ENCODE assay signal across 23 cellular contexts in genomic region chr12:95703986-95704385, GRCh38.
DNase-seq lines count a peak whose midpoint lies in the region; ATAC-seq, FAIRE-seq and TF ChIP-seq lines count a peak whose summit lies in the region.
"Had no signal": no experiment of that assay in that cellular context is flagged by ENCODE, and none has a peak within 500 bp of the region (broad histone marks: within the 10 kb centered on the region; RNA-seq: fewer than 3 reads in every experiment).

No MANE protein-coding gene starts in this region.

- no peak overlapping the region for H3K4me3 Mint-ChIP-seq in activated naive CD8-positive, alpha-beta T cell treated with anti-CD3 and anti-CD28 coated beads for 36 hours
- H3K4me3 Mint-ChIP-seq: B cell; CD4-positive, alpha-beta T cell; CD8-positive, alpha-beta T cell had no signal

- no peak for FAIRE-seq in HepG2 (lab: Jason Lieb, UNC)
- FAIRE-seq: A549, D721Med, G401.6, GM12891, GM19239 had no signal

- DNase-seq in heart left ventricle (no peak), Right ventricle myocardium inferior (ENCODE audit: missing footprints) (no peak), HepG2 (ENCODE audit: low spot score) (no peak), right lobe of liver (no peak), osteoblast (ENCODE audit: insufficient read length, low spot score, missing footprints) (peak; percentile 17), NCI-H1092 (lab: John Stamatoyannopoulos, UW) (no peak)
- DNase-seq in activated naive CD8-positive, alpha-beta T cell treated with anti-CD3 and anti-CD28 coated beads for 36 hours, result no peak
- DNase-seq: AML-193; Caco-2; Calu3; CD4-positive, alpha-beta T cell; CD8-positive, alpha-beta T cell; DMS79 treated with DMSO at 0.1 percent for 48 hours; GF-D8 had no signal

- H3K9ac ChIP-seq in HepG2 (ENCODE audit: insufficient read depth, low read depth, low read length), result no peak overlapping the region
- H3K9ac ChIP-seq: BLaER1 treated with 17β-estradiol and CSF1 and Interleukin-3, amounts not matched to agents 10 nM and 100 nM had no signal

- H3K4me1 ChIP-seq in heart left ventricle, result peaks cover 0 to 46% (median 13%) of the 10 kb centered on the region in 12 donors
- no peaks in the 10 kb centered on the region for H3K4me1 ChIP-seq in HepG2 (ENCODE audit: insufficient read depth, low read length)
- peaks cover 0 to 16% (median 2%) of the 10 kb centered on the region in 4 donors for H3K4me1 ChIP-seq in right lobe of liver
- H3K4me1 ChIP-seq in osteoblast (ENCODE audit: insufficient read depth, low read length), result peaks cover 20% of the 10 kb centered on the region
- H3K4me1 ChIP-seq: BLaER1 treated with 17β-estradiol and CSF1 and Interleukin-3, amounts not matched to agents 10 nM and 100 nM; Caco-2 had no signal

- in situ Hi-C loops in HepG2 (cut with HindIII; ENCODE audit: extremely low pct_ligation_motif_present, low pct_unique_long_range_greater_than_20kb), result no loop called here

- TF ChIP-seq CTCF in heart left ventricle (IDR thresholded peaks at IDR 0.05) (no peak), HepG2 (CRISPR knock-in tag; IDR thresholded peaks at IDR 0.05) (no peak), right lobe of liver (IDR thresholded peaks at IDR 0.05) (no peak), osteoblast (IDR thresholded peaks at IDR 0.05; ENCODE audit: extremely low read depth, low read depth, low read length) (no peak)

- H3K36me3 ChIP-seq in heart left ventricle, result peaks cover 0 to 13% (median 0%) of the 10 kb centered on the region in 9 donors
- H3K36me3 ChIP-seq in HepG2 (replicated peaks in 1 of 2; ENCODE audit: control insufficient read depth in 1 of 2, insufficient read depth in 2 of 2, low read length in 2 of 2), result no peaks in the 10 kb centered on the region
- no peaks in the 10 kb centered on the region for H3K36me3 ChIP-seq in right lobe of liver
- peaks cover 4% of the 10 kb centered on the region for H3K36me3 ChIP-seq in osteoblast (ENCODE audit: insufficient read depth, low read length)
- H3K36me3 ChIP-seq: BLaER1 treated with 17β-estradiol and CSF1 and Interleukin-3, amounts not matched to agents 10 nM and 100 nM had no signal

- TF ChIP-seq EP300 in HepG2 (IDR thresholded peaks at IDR 0.05; ENCODE audit: low read depth in 2 of 2, low read length in 2 of 2) (no peak), HepG2 (CRISPR knock-in tag; IDR thresholded peaks at IDR 0.05; ENCODE audit: borderline replicate concordance) (no peak)

- H2AFZ ChIP-seq in HepG2 (ENCODE audit: low read length) (no peak overlapping the region), osteoblast (ENCODE audit: low read length) (no peak overlapping the region)

- H3K9me3 ChIP-seq in heart left ventricle (no peaks in the 10 kb centered on the region), HepG2 (ENCODE audit: low read length) (no peaks in the 10 kb centered on the region), right lobe of liver (no peaks in the 10 kb centered on the region), osteoblast (ENCODE audit: low read depth, low read length) (no peaks in the 10 kb centered on the region)
- H3K9me3 ChIP-seq: A549; BLaER1 treated with 17β-estradiol and CSF1 and Interleukin-3, amounts not matched to agents 10 nM and 100 nM; Caco-2 had no signal

- H3K27me3 ChIP-seq in heart left ventricle, result no peaks in the 10 kb centered on the region
- H3K27me3 ChIP-seq in HepG2 (ENCODE audit: control insufficient read depth in 1 of 2, insufficient read depth in 2 of 2, low read length in 2 of 2), result no peaks in the 10 kb centered on the region
- no peaks in the 10 kb centered on the region for H3K27me3 ChIP-seq in right lobe of liver
- H3K27me3 ChIP-seq in osteoblast (ENCODE audit: insufficient read depth, low read length), result no peaks in the 10 kb centered on the region
- H3K27me3 ChIP-seq: BLaER1 treated with 17β-estradiol and CSF1 and Interleukin-3, amounts not matched to agents 10 nM and 100 nM had no signal

- POLR2A ChIA-PET in HepG2 (lab: Yijun Ruan, JAX), result no interaction called here

- H4K20me1 ChIP-seq in HepG2 (ENCODE audit: insufficient read depth, low read length) (no peaks in the 10 kb centered on the region), osteoblast (ENCODE audit: insufficient read depth, low read length) (no peaks in the 10 kb centered on the region)
- H4K20me1 ChIP-seq: BLaER1 treated with 17β-estradiol and CSF1 and Interleukin-3, amounts not matched to agents 10 nM and 100 nM had no signal

- ATAC-seq in heart left ventricle, result no peak
- no peak for ATAC-seq in Right ventricle myocardium inferior
- no peak for ATAC-seq in HepG2
- ATAC-seq in right lobe of liver, result no peak
- ATAC-seq: A549; CD8-positive, alpha-beta T cell had no signal

- CTCF ChIA-PET in HepG2 (lab: Yijun Ruan, JAX; ENCODE audit: low intra/inter-chr PET ratio, low total read pairs), result no interaction called here

- no peaks in the 10 kb centered on the region for H3K9me3 Mint-ChIP-seq in activated naive CD8-positive, alpha-beta T cell treated with anti-CD3 and anti-CD28 coated beads for 36 hours
- H3K9me3 Mint-ChIP-seq: CD4-positive, alpha-beta T cell; CD8-positive, alpha-beta T cell had no signal

- H3K27ac ChIP-seq in heart left ventricle (peak overlapping the region in 8 of 12 donors; percentile 11 to 83 (median 68)), HepG2 (ENCODE audit: extremely low read length, insufficient read depth, low read length) (no peak overlapping the region), right lobe of liver (no peak overlapping the region), osteoblast (ENCODE audit: low read depth, low read length) (no peak overlapping the region)
- H3K27ac ChIP-seq: 22Rv1; A549; BLaER1 treated with 17β-estradiol and CSF1 and Interleukin-3, amounts not matched to agents 10 nM and 100 nM; C4-2B had no signal

- WGBS in heart left ventricle, 4 donors, result 82 to 94% (median 93%) methylated on average over 3 of the region's 3 CpGs
- WGBS in HepG2 (ENCODE audit: low lambda C conversion rate), result 68% methylated on average over 3 of the region's 3 CpGs
- WGBS in right lobe of liver (ENCODE audit: insufficient coverage, low coverage, low lambda C conversion rate, missing lambda C conversion rate), result 96% methylated on average over 3 of the region's 3 CpGs

- no TSS peak for BruUV-seq in HepG2 (replicated peaks; lab: Mats Ljungman, UMichigan)

- no peaks in the 10 kb centered on the region for H3K36me3 Mint-ChIP-seq in activated naive CD8-positive, alpha-beta T cell treated with anti-CD3 and anti-CD28 coated beads for 36 hours
- H3K36me3 Mint-ChIP-seq: CD8-positive, alpha-beta T cell had no signal

- H3K4me3 ChIP-seq in heart left ventricle (no peak overlapping the region), HepG2 (replicated peaks in 1 of 3; ENCODE audit: insufficient read depth in 1 of 3, low read depth in 2 of 3, low read length in 3 of 3) (no peak overlapping the region), right lobe of liver (no peak overlapping the region), osteoblast (ENCODE audit: insufficient read depth, low read length) (no peak overlapping the region)
- H3K4me3 ChIP-seq: A549; BLaER1 treated with 17β-estradiol and CSF1 and Interleukin-3, amounts not matched to agents 10 nM and 100 nM had no signal

- TF ChIP-seq RAD21 in HepG2 (CRISPR knock-in tag; IDR thresholded peaks at IDR 0.05), result no peak

- no peaks in the 10 kb centered on the region for H3K79me2 ChIP-seq in HepG2 (ENCODE audit: insufficient read depth, low read length)
- H3K79me2 ChIP-seq in osteoblast (ENCODE audit: insufficient read depth, low read length), result no peaks in the 10 kb centered on the region

- no peak overlapping the region for H3K4me2 ChIP-seq in HepG2 (ENCODE audit: low read depth, low read length)
- H3K4me2 ChIP-seq in osteoblast (ENCODE audit: insufficient read depth, low read length), result no peak overlapping the region
- H3K4me2 ChIP-seq: A549; BLaER1 treated with 17β-estradiol and CSF1 and Interleukin-3, amounts not matched to agents 10 nM and 100 nM had no signal

- H3K27ac Mint-ChIP-seq in activated naive CD8-positive, alpha-beta T cell treated with anti-CD3 and anti-CD28 coated beads for 36 hours, result no peak overlapping the region
- H3K27ac Mint-ChIP-seq: B cell; CD4-positive, alpha-beta T cell; CD8-positive, alpha-beta T cell had no signal

- no peak for TF ChIP-seq POLR2A in heart left ventricle (IDR thresholded peaks at IDR 0.05)
- TF ChIP-seq POLR2A in HepG2 (IDR thresholded peaks at IDR 0.05; ENCODE audit: insufficient read depth in 1 of 2, low read depth in 2 of 2, low read length in 2 of 2), result no peak
- no peak for TF ChIP-seq POLR2A in right lobe of liver (IDR thresholded peaks at IDR 0.05)

- intact Hi-C loops in heart left ventricle (cut with DNase I) (loop anchor here in 2 of 10 donors (5.0 kb wide), 1 partner anchor 33 kb away; no protein-coding TSS in a partner anchor), Right ventricle myocardium inferior (cut with DNase I) (no loop called here), HepG2 (cut with micrococcal nuclease; ENCODE audit: unreplicated experiment) (no loop called here), right lobe of liver (cut with DNase I) (no loop called here)

- no peaks in the 10 kb centered on the region for H3K4me1 Mint-ChIP-seq in activated naive CD8-positive, alpha-beta T cell treated with anti-CD3 and anti-CD28 coated beads for 36 hours

- no peaks in the 10 kb centered on the region for H3K27me3 Mint-ChIP-seq in activated naive CD8-positive, alpha-beta T cell treated with anti-CD3 and anti-CD28 coated beads for 36 hours

TF ChIP-seq in HepG2, 621 proteins besides CTCF, POLR2A, EP300 and RAD21 (continues in another document):
- TF ChIP-seq ZNF512B (CRISPR knock-in tag; IDR thresholded peaks at IDR 0.05; ENCODE audit: borderline replicate concordance), result no peak

Comparison
In these comparisons a context has a peak if more than half of its experiments do, and no peak if none do; other contexts are left out.
1. H3K27ac ChIP-seq: peak in heart left ventricle (8 of 12); none in HepG2 (single experiment), right lobe of liver (0 of 3) and osteoblast (single experiment).